ENCODE assay signal across 17 cellular contexts in the genomic region with DNA sequence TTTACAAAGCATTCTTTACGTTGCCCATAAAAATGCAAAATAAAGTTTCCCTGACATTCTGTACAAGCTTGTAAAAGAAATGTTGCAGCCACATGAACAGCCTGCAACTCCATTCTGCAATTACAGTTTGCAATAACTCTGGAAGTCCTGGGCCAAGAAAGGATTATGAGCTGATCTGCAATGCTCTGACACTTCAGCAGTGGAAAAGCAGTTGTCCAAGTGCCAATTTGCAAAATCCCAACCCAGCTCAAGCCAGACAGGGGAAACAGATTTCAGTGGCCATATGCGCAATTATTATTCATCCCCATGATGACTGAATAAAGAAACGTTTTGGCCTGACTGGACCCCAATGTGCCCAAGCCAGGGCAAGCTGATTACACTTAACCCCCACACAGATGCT.
DNase-seq lines count a peak whose midpoint lies in the region; ATAC-seq and TF ChIP-seq lines count a peak whose summit lies in the region.
"Had no signal": no experiment of that assay in that cellular context is flagged by ENCODE, and none has a peak within 500 bp of the region (broad histone marks: within the 10 kb centered on the region; RNA-seq: fewer than 3 reads in every experiment).

No MANE protein-coding gene starts in this region.

- no peak overlapping the region for H4K8ac ChIP-seq in mesenchymal stem cell (ENCODE audit: low read length)

- H3K4me1 ChIP-seq in left ventricle myocardium inferior: no peaks in the 10 kb centered on the region
- H3K4me1 ChIP-seq in smooth muscle cell (ENCODE audit: low read depth): no peaks in the 10 kb centered on the region
- H3K4me1 ChIP-seq in mesenchymal stem cell (ENCODE audit: control insufficient read depth, insufficient read depth, low read depth, low read length): no peaks in the 10 kb centered on the region
- H3K4me1 ChIP-seq: BLaER1, HAP-1 had no signal

- no peak overlapping the region for H4K91ac ChIP-seq in mesenchymal stem cell (ENCODE audit: low read length)

- H4K20me1 ChIP-seq in smooth muscle cell (ENCODE audit: low read depth): peaks cover 11% of the 10 kb centered on the region
- H4K20me1 ChIP-seq: BLaER1 had no signal

- H3K4me1 Mint-ChIP-seq in brain: peaks cover 28% of the 10 kb centered on the region

- no peak overlapping the region for H3K9ac ChIP-seq in smooth muscle cell (ENCODE audit: low read depth)
- H3K9ac ChIP-seq in mesenchymal stem cell (ENCODE audit: low read length): no peak overlapping the region
- H3K9ac ChIP-seq: BLaER1 had no signal

- peaks cover 7 to 25% (median 14%) of the 10 kb centered on the region in 5 experiments for H3K9me3 Mint-ChIP-seq in brain

- intact Hi-C loops in Right ventricle myocardium inferior (cut with DNase I) (no loop called here), left ventricle myocardium inferior (cut with micrococcal nuclease) (no loop called here)

- no peak overlapping the region for H3K4me3 ChIP-seq in left ventricle myocardium inferior
- H3K4me3 ChIP-seq in fibroblast of villous mesenchyme (ENCODE audit: low read depth, low read length): no peak overlapping the region
- no peak overlapping the region for H3K4me3 ChIP-seq in smooth muscle cell
- no peak overlapping the region for H3K4me3 ChIP-seq in mesenchymal stem cell (ENCODE audit: insufficient read depth in 1 of 2, low read depth in 1 of 2, low read length in 2 of 2)
- H3K4me3 ChIP-seq: BLaER1, HAP-1 had no signal

- no peak overlapping the region for H2BK120ac ChIP-seq in mesenchymal stem cell (ENCODE audit: low read depth, low read length)

- no peak overlapping the region for H3K4ac ChIP-seq in mesenchymal stem cell (ENCODE audit: low read depth in 1 of 2, low read length in 2 of 2)

- H2AK5ac ChIP-seq in mesenchymal stem cell (ENCODE audit: low read length, severe bottlenecking): no peak overlapping the region

- no peak overlapping the region for H3K27ac ChIP-seq in left ventricle myocardium inferior (replicated peaks)
- no peak overlapping the region for H3K27ac ChIP-seq in smooth muscle cell (ENCODE audit: low read depth)
- no peak overlapping the region for H3K27ac ChIP-seq in mesenchymal stem cell (ENCODE audit: low read length, poor library complexity, severe bottlenecking)
- H3K27ac ChIP-seq: BLaER1 had no signal

- H2BK12ac ChIP-seq in mesenchymal stem cell (ENCODE audit: low read length in 2 of 2): no peak overlapping the region

- TF ChIP-seq CTCF in left ventricle myocardium inferior (IDR thresholded peaks at IDR 0.05; ENCODE audit: borderline replicate concordance) (no peak), brain (conservative IDR thresholded peaks at IDR 0.05) (no peak), fibroblast of villous mesenchyme (IDR thresholded peaks at IDR 0.05; ENCODE audit: insufficient read depth, low read depth, low read length) (no peak), smooth muscle cell (IDR thresholded peaks at IDR 0.05; ENCODE audit: borderline replicate concordance, insufficient read depth, poor library complexity, severe bottlenecking) (no peak), GM13977 (IDR thresholded peaks at IDR 0.05; ENCODE audit: extremely low read depth, insufficient read depth, missing control alignments) (no peak)

- H3K4me2 ChIP-seq in smooth muscle cell (peak overlapping the region; percentile 63), mesenchymal stem cell (ENCODE audit: low read length, poor library complexity, severe bottlenecking) (no peak overlapping the region)
- H3K4me2 ChIP-seq: BLaER1 had no signal

- H3K79me2 ChIP-seq in smooth muscle cell (ENCODE audit: low read depth): no peaks in the 10 kb centered on the region

- peak; percentile 79 for ATAC-seq in Right ventricle myocardium inferior

- H3K27ac Mint-ChIP-seq in brain: peak overlapping the region; percentile 71 to 97 (median 88)

- 37% methylated on average over 3 of the region's 3 CpGs for WGBS in smooth muscle cell (ENCODE audit: low lambda C conversion rate)
- 81% methylated on average over 3 of the region's 3 CpGs for WGBS in mesenchymal stem cell

- H3K79me1 ChIP-seq in mesenchymal stem cell (replicated peaks; ENCODE audit: low read length, poor library complexity, severe bottlenecking): no peaks in the 10 kb centered on the region

- in situ Hi-C loops in GM13977 (cut with MboI; ENCODE audit: low pct_unique_long_range_greater_than_20kb, low sequenced_read_pairs, unreplicated experiment): no loop called here

- H3K27me3 ChIP-seq in left ventricle myocardium inferior (ENCODE audit: low read depth) (peaks cover 11% of the 10 kb centered on the region), smooth muscle cell (ENCODE audit: low read depth) (no peaks in the 10 kb centered on the region), mesenchymal stem cell (ENCODE audit: control insufficient read depth in 1 of 2, insufficient read depth in 1 of 2, low read length in 2 of 2) (no peaks in the 10 kb centered on the region)
- H3K27me3 ChIP-seq: BLaER1 had no signal

- no peak overlapping the region for H3K18ac ChIP-seq in mesenchymal stem cell (ENCODE audit: low read depth in 1 of 2, low read length in 2 of 2)

- peaks cover 15% of the 10 kb centered on the region for H3K36me3 Mint-ChIP-seq in brain

- no peaks in the 10 kb centered on the region for H3K27me3 Mint-ChIP-seq in brain

- H3K4me3 Mint-ChIP-seq in brain: peak overlapping the region in 2 of 5 experiments; percentile 7 to 22

- H2BK15ac ChIP-seq in mesenchymal stem cell (ENCODE audit: low read depth, poor library complexity, severe bottlenecking): no peak overlapping the region

- DNase-seq in Right ventricle myocardium inferior (ENCODE audit: missing footprints) (no peak), left ventricle myocardium inferior (no peak), fibroblast of villous mesenchyme (ENCODE audit: low read depth) (peak; percentile 0), smooth muscle cell (lab: John Stamatoyannopoulos, UW; ENCODE audit: unreplicated experiment) (no peak), mesenchymal stem cell (no peak), GM19240 (ENCODE audit: insufficient read length, low spot score) (no peak), GM13977 (ENCODE audit: low spot score) (no peak)
- DNase-seq: 8988T, DMS153, IMR-90, MV-4-11, NCI-H1417 treated with DMSO at 0.1 percent for 48 hours, NCI-H2029, NCI-H69 had no signal

- no peak overlapping the region for H2BK5ac ChIP-seq in mesenchymal stem cell (ENCODE audit: low read depth, low read length, poor library complexity, severe bottlenecking)

- H3K9me3 ChIP-seq in left ventricle myocardium inferior (replicated peaks) (peaks cover 3% of the 10 kb centered on the region), smooth muscle cell (replicated peaks; ENCODE audit: low read depth) (no peaks in the 10 kb centered on the region), mesenchymal stem cell (ENCODE audit: control insufficient read depth, low read length) (no peaks in the 10 kb centered on the region)

- no peak overlapping the region for H2AFZ ChIP-seq in smooth muscle cell (ENCODE audit: low read depth)
- H2AFZ ChIP-seq in mesenchymal stem cell (ENCODE audit: low read depth, low read length): no peak overlapping the region

- no peaks in the 10 kb centered on the region for H3K36me3 ChIP-seq in left ventricle myocardium inferior
- H3K36me3 ChIP-seq in smooth muscle cell (ENCODE audit: low read depth): no peaks in the 10 kb centered on the region
- no peaks in the 10 kb centered on the region for H3K36me3 ChIP-seq in mesenchymal stem cell (ENCODE audit: control insufficient read depth in 1 of 2, insufficient read depth in 2 of 2, low read depth in 1 of 2, low read length in 2 of 2)
- H3K36me3 ChIP-seq: BLaER1, HAP-1 had no signal

- no peak overlapping the region for H3K23ac ChIP-seq in mesenchymal stem cell (ENCODE audit: low read length in 2 of 2)

- no peaks in the 10 kb centered on the region for H3F3A ChIP-seq in smooth muscle cell (ENCODE audit: low read depth)

- no peak overlapping the region for H3K14ac ChIP-seq in mesenchymal stem cell (ENCODE audit: low read length in 2 of 2)
